In the genomic region with DNA sequence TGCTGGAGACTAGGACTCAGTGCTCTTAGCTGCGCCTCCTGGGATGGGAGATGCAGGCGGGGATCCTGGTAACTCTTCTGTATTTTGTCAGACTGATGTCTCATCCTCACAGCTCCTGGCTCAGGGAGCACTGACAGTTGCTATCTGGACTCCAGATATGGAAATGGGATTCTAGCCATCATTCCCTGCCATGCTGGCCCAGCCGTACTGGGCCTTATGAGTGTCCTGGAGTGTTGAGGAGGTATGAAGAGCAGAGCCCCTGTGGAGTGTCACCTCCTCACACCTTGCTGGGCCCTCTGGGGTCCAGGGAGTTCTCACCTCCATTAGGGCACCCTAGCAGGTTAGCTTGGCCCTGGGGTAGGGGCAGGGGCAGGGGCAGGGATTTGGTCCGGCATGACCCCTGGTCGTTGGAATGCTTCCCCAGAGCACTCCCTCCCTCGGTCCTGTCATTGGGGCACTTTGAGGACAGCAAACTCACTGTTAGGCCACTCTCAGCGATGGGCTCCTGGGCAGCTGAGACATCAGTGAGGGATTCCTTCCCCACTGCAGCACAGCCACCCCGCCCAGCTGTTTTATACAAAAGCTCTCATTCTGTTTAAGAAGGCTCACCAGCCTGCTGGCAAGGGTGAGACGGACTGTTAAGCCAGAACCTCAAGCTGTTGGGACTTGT, we compare ENCODE assay signal across 25 cellular contexts.
"Had no signal": no experiment of that assay in that cellular context is flagged by ENCODE, and none has a peak within 500 bp of the region (broad histone marks: within the 10 kb centered on the region; RNA-seq: fewer than 3 reads in every experiment).

No MANE protein-coding gene starts in this region.

- H3K4me3 Mint-ChIP-seq: activated CD8-positive, alpha-beta memory T cell treated with anti-CD3 and anti-CD28 coated beads, Interleukin-2, amount 10 ng/mL, durations not matched to agents 7 days and 5 days; activated naive CD4-positive, alpha-beta T cell treated with anti-CD3 and anti-CD28 coated beads, Interleukin-2, amount 50 U/mL, for 24 hours; activated T-cell treated with anti-CD3 and anti-CD28 coated beads, Interleukin-2, amount 50 U/mL, for 24 hours; activated T-helper 1 cell treated with anti-CD3 and anti-CD28 coated beads, Interleukin-12 subunit alpha, Interleukin-12 subunit beta, Interleukin-2, Interleukin-4 antibody, amounts not matched to agents 30 ng/mL and 10 ng/mL and 1 ng/mL, durations not matched to agents 14 hours and 24 hours and 36 hours; T-helper 1 cell treated with Interleukin-12 subunit alpha and Interleukin-12 subunit beta and Interleukin-4 antibody, amounts not matched to agents 30 μg/mL and 1 μg/mL, for 36 hours; WTC11 had no signal

- H3K36me3 ChIP-seq: breast epithelium had no signal

- H3K4me1 ChIP-seq: breast epithelium had no signal

- H3K27me3 ChIP-seq: breast epithelium had no signal

- H3K36me3 Mint-ChIP-seq: activated CD8-positive, alpha-beta memory T cell treated with anti-CD3 and anti-CD28 coated beads, Interleukin-2, amount 10 ng/mL, durations not matched to agents 7 days and 5 days; activated naive CD4-positive, alpha-beta T cell treated with anti-CD3 and anti-CD28 coated beads, Interleukin-2, amount 50 U/mL, for 24 hours; WTC11 had no signal

- H3K9me3 ChIP-seq: breast epithelium had no signal

- H3K9ac ChIP-seq: KMS-11 had no signal

- DNase-seq: activated CD4-positive, alpha-beta T cell treated with anti-CD3 and anti-CD28 coated beads for 48 hours; activated CD4-positive, alpha-beta T cell treated with anti-CD3 and anti-CD28 coated beads, Interleukin-2, amount 50 U/mL, for 48 hours; activated CD4-positive, CD25-positive, alpha-beta regulatory T cell treated with anti-CD3 and anti-CD28 coated beads, Interleukin-2, amount 50 U/mL, for 72 hours; activated CD8-positive, alpha-beta memory T cell treated with anti-CD3 and anti-CD28 coated beads, Interleukin-2, amount 10 ng/mL, durations not matched to agents 7 days and 5 days; activated effector memory CD4-positive, alpha-beta T cell treated with Interleukin-2 at 50 U/mL for 16 hours; activated naive CD4-positive, alpha-beta T cell; activated T-cell treated with anti-CD3 and anti-CD28 coated beads, Interleukin-2, amount 50 U/mL, for 24 hours; aorta; NCI-H1092; NCI-H1417; NCI-H1930; NCI-H2171 treated with DMSO at 0.1 percent for 48 hours; NCI-H226; NCI-H69; NK-92 treated with Interleukin-12 subunit alpha and Interleukin-12 subunit beta, amount 100 ng/mL, for 24 hours; OCI-M1; RPMI8226; SHP77 had no signal

- H3K27ac Mint-ChIP-seq: activated CD8-positive, alpha-beta memory T cell treated with anti-CD3 and anti-CD28 coated beads, Interleukin-2, amount 10 ng/mL, durations not matched to agents 7 days and 5 days; activated naive CD4-positive, alpha-beta T cell treated with anti-CD3 and anti-CD28 coated beads, Interleukin-2, amount 50 U/mL, for 24 hours; activated T-cell treated with anti-CD3 and anti-CD28 coated beads, Interleukin-2, amount 50 U/mL, for 24 hours; activated T-helper 1 cell treated with anti-CD3 and anti-CD28 coated beads, Interleukin-12 subunit alpha, Interleukin-12 subunit beta, Interleukin-2, Interleukin-4 antibody, amounts not matched to agents 30 ng/mL and 10 ng/mL and 1 ng/mL, durations not matched to agents 14 hours and 24 hours and 36 hours; T-helper 1 cell treated with Interleukin-12 subunit alpha and Interleukin-12 subunit beta and Interleukin-4 antibody, amounts not matched to agents 30 μg/mL and 1 μg/mL, for 36 hours; WTC11 had no signal

- H3K9me3 Mint-ChIP-seq: activated naive CD4-positive, alpha-beta T cell treated with anti-CD3 and anti-CD28 coated beads, Interleukin-2, amount 50 U/mL, for 24 hours; activated T-cell treated with anti-CD3 and anti-CD28 coated beads, Interleukin-2, amount 50 U/mL, for 24 hours; activated T-helper 1 cell treated with anti-CD3 and anti-CD28 coated beads, Interleukin-12 subunit alpha, Interleukin-12 subunit beta, Interleukin-2, Interleukin-4 antibody, amounts not matched to agents 30 ng/mL and 10 ng/mL and 1 ng/mL, durations not matched to agents 14 hours and 24 hours and 36 hours; T-helper 1 cell treated with Interleukin-12 subunit alpha and Interleukin-12 subunit beta and Interleukin-4 antibody, amounts not matched to agents 30 μg/mL and 1 μg/mL, for 36 hours; WTC11 had no signal

- H3K4me1 Mint-ChIP-seq: activated CD8-positive, alpha-beta memory T cell treated with anti-CD3 and anti-CD28 coated beads, Interleukin-2, amount 10 ng/mL, durations not matched to agents 7 days and 5 days; activated naive CD4-positive, alpha-beta T cell treated with anti-CD3 and anti-CD28 coated beads, Interleukin-2, amount 50 U/mL, for 24 hours had no signal

- H3K4me3 ChIP-seq: breast epithelium had no signal

- H3K27ac ChIP-seq: breast epithelium, KMS-11 had no signal

- H3K4me2 ChIP-seq: KMS-11 had no signal

- ATAC-seq: activated CD8-positive, alpha-beta memory T cell treated with anti-CD3 and anti-CD28 coated beads, Interleukin-2, amount 10 ng/mL, durations not matched to agents 7 days and 5 days; Panc1 had no signal
